8 cellular contexts compared by ENCODE assay signal in the genomic region with DNA sequence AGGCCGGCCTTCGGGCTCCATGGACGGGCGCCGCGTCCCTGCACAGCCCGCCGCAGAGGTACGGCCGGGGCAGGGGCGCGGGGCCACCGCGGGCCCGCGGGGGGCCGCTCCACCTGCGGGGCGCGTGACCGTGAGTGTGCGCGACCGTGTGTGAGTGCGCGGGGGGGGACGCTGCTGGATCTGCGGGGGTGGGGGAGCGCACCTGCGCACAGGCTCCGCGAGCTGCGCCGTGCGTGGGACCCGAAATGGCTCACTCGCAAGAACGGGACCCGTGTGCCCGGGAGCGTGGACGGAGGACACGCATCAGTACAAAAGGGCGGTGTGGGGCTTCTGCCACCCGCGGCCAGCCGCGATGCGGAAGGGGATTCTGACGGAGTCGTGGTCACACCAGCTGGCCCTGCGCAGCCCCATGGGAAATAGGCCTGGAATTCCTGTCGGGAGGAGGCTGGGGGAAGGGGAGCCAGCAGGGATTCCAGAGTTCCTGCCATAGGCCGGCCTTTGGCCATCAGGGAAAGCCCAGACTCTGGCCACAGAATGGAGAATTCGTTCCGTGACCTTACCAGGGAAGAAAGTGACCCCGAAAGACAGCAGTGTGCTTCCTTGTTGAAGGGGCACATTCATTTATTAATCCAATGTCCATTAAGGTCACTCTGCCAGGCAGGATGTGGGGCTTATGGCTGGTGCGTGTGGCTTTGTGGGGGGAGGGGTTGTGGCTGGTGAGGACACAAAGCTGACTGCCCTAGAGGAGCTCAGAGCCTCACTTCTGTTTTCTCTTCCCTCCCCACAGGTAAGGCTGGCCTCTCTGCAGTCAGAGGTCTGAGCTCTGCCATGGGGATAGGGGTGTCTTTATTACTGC. TPM values are rescaled to one million over a fixed set of nuclear protein-coding genes. Genes with fewer than 3 reads are reported as not detected.
A peak's percentile ranks its signal among the peaks of the same experiment; 100 is the strongest.
DNase-seq lines count a peak whose midpoint lies in the region; ATAC-seq lines count a peak whose summit lies in the region.

No MANE protein-coding gene starts in this region.

- peak overlapping the region; percentile 64 to 89 for H3K4me3 ChIP-seq in CD4-positive, alpha-beta memory T cell (ENCODE audit: low read length in 2 of 2)

- CTCF ChIA-PET in CD4-positive, alpha-beta memory T cell (lab: Charles Lee; ENCODE audit: partially characterized antibody) = interaction anchor here (0.7 to 6.1 kb wide), 5 partner anchors 9 to 386 kb away, joined by 3 to 55 read pairs (median 3); partner anchors contain the start of gene ZNF775

- H3K27me3 ChIP-seq in CD4-positive, alpha-beta memory T cell (ENCODE audit: insufficient read depth, low read length) = no peaks in the 10 kb centered on the region

- POLR2A ChIA-PET in CD4-positive, alpha-beta memory T cell (lab: Charles Lee; ENCODE audit: partially characterized antibody) = interaction anchor here (0.6 to 6.9 kb wide), 22 partner anchors 9 to 858 kb away, joined by 3 to 101 read pairs (median 4); partner anchors contain the start of genes ABCF2, ACTR3C, GIMAP4 and GIMAP7

- H3K27ac Mint-ChIP-seq in CD4-positive, alpha-beta memory T cell = peak overlapping the region; percentile 79 to 94 (median 92)
- peak overlapping the region; percentile 96 for H3K27ac Mint-ChIP-seq in activated naive CD8-positive, alpha-beta T cell treated with anti-CD3 and anti-CD28 coated beads, Interleukin-2, amount 50 U/mL, for 24 hours

- peak overlapping the region; percentile 91 to 98 (median 95) for H3K4me3 Mint-ChIP-seq in CD4-positive, alpha-beta memory T cell
- peak overlapping the region; percentile 89 for H3K4me3 Mint-ChIP-seq in activated naive CD8-positive, alpha-beta T cell treated with anti-CD3 and anti-CD28 coated beads, Interleukin-2, amount 50 U/mL, for 24 hours

- peaks cover 13% of the 10 kb centered on the region for H3K36me3 ChIP-seq in CD4-positive, alpha-beta memory T cell (ENCODE audit: insufficient read depth, low read length)

- H3K9me3 ChIP-seq in CD4-positive, alpha-beta memory T cell (ENCODE audit: control insufficient read depth in 1 of 2, low read length in 2 of 2) = no peaks in the 10 kb centered on the region

- peak in 4 of 5 donors; percentile 64 to 71 (median 66) for DNase-seq in CD4-positive, alpha-beta memory T cell
- DNase-seq in RPMI8226 = peak; percentile 91
- DNase-seq in activated naive CD8-positive, alpha-beta T cell treated with anti-CD3 and anti-CD28 coated beads, Interleukin-2, amount 50 U/mL, for 24 hours = peak; percentile 47
- peak; percentile 85 for DNase-seq in Right ventricle myocardium superior
- peak in 6 of 10 donors; percentile 46 to 92 (median 70) for DNase-seq in posterior cingulate gyrus

- ATAC-seq in GM19328 (IDR thresholded peaks at IDR 0.05; ENCODE audit: unreplicated experiment) (peak; percentile 30), HG03442 (IDR thresholded peaks at IDR 0.05; ENCODE audit: unreplicated experiment) (peak; percentile 38), Right ventricle myocardium superior (ENCODE audit: poor library complexity) (peak; percentile 57), GM18870 (IDR thresholded peaks at IDR 0.05; ENCODE audit: unreplicated experiment) (no peak)
- peak; percentile 18 for ATAC-seq in activated naive CD8-positive, alpha-beta T cell treated with anti-CD3 and anti-CD28 coated beads, Interleukin-2, amount 50 U/mL, for 24 hours

- H3K27me3 Mint-ChIP-seq in CD4-positive, alpha-beta memory T cell = no peaks in the 10 kb centered on the region
- no peaks in the 10 kb centered on the region for H3K27me3 Mint-ChIP-seq in activated naive CD8-positive, alpha-beta T cell treated with anti-CD3 and anti-CD28 coated beads, Interleukin-2, amount 50 U/mL, for 24 hours

- H3K36me3 Mint-ChIP-seq in CD4-positive, alpha-beta memory T cell = peaks cover 12 to 21% of the 10 kb centered on the region in 2 donors
- peaks cover 7% of the 10 kb centered on the region for H3K36me3 Mint-ChIP-seq in activated naive CD8-positive, alpha-beta T cell treated with anti-CD3 and anti-CD28 coated beads, Interleukin-2, amount 50 U/mL, for 24 hours (ENCODE audit: low read depth)

- peaks cover 24% of the 10 kb centered on the region for H3K4me1 ChIP-seq in CD4-positive, alpha-beta memory T cell (ENCODE audit: insufficient read depth, low read length)

- H3K9me3 Mint-ChIP-seq in CD4-positive, alpha-beta memory T cell = no peaks in the 10 kb centered on the region
- no peaks in the 10 kb centered on the region for H3K9me3 Mint-ChIP-seq in activated naive CD8-positive, alpha-beta T cell treated with anti-CD3 and anti-CD28 coated beads, Interleukin-2, amount 50 U/mL, for 24 hours

- H3K27ac ChIP-seq in CD4-positive, alpha-beta memory T cell (ENCODE audit: low read depth, low read length) = peak overlapping the region; percentile 75

- H3K4me1 Mint-ChIP-seq in CD4-positive, alpha-beta memory T cell = peaks cover 10 to 42% (median 23%) of the 10 kb centered on the region in 4 donors
- peaks cover 49% of the 10 kb centered on the region for H3K4me1 Mint-ChIP-seq in activated naive CD8-positive, alpha-beta T cell treated with anti-CD3 and anti-CD28 coated beads, Interleukin-2, amount 50 U/mL, for 24 hours

- intact Hi-C loops in CD4-positive, alpha-beta memory T cell (cut with micrococcal nuclease) = loop anchor here (1.0 to 2.0 kb wide), 3 partner anchors 10 to 46 kb away; partner anchors contain the start of genes ACTR3C, LRRC61 and ZNF775
- intact Hi-C loops in Right ventricle myocardium superior (cut with DNase I) = no loop called here
- intact Hi-C loops in posterior cingulate gyrus (cut with DNase I) = no loop called here

RNA-seq across cellular contexts. Expression of gene REPIN1, which starts 0.5 kb away (rescaled TPM):
- 10 to 100 TPM; 72.0 to 78.5 TPM for total RNA-seq in CD4-positive, alpha-beta memory T cell
- polyA plus RNA-seq in CD4-positive, alpha-beta memory T cell = 10 to 100 TPM; 29.4 to 62.1 TPM
- 116 TPM for total RNA-seq in Right ventricle myocardium superior

RNA-seq across cellular contexts. Expression of gene ZNF775, which starts 10.0 kb away (rescaled TPM):
- total RNA-seq in CD4-positive, alpha-beta memory T cell = 1 to 10 TPM; 4.3 to 5.5 TPM
- polyA plus RNA-seq in CD4-positive, alpha-beta memory T cell = 1 to 10 TPM in 1 of 2 donors, under 1 TPM in 1; 0.67 to 7.6 TPM
- 3.6 TPM for total RNA-seq in Right ventricle myocardium superior

RNA-seq across cellular contexts. Expression of gene RARRES2, which starts 27.7 kb away (rescaled TPM):
- not detected for total RNA-seq in CD4-positive, alpha-beta memory T cell
- polyA plus RNA-seq in CD4-positive, alpha-beta memory T cell = not detected
- total RNA-seq in Right ventricle myocardium superior = 24.0 TPM

RNA-seq across cellular contexts. Expression of gene ACTR3C, which starts 45.8 kb away (rescaled TPM):
- total RNA-seq in CD4-positive, alpha-beta memory T cell = 10 to 100 TPM; 13.0 to 17.8 TPM
- polyA plus RNA-seq in CD4-positive, alpha-beta memory T cell = 1 to 10 TPM; 3.6 to 8.6 TPM
- total RNA-seq in Right ventricle myocardium superior = 2.9 TPM

RNA-seq across cellular contexts. Expression of gene LRRC61, which starts 46.0 kb away (rescaled TPM):
- total RNA-seq in CD4-positive, alpha-beta memory T cell = 10 to 100 TPM; 11.0 to 12.8 TPM
- 10 to 100 TPM; 14.8 to 16.0 TPM for polyA plus RNA-seq in CD4-positive, alpha-beta memory T cell
- total RNA-seq in Right ventricle myocardium superior = 3.7 TPM

Comparison
In these comparisons a context has a peak if more than half of its experiments do, and no peak if none do; other contexts are left out.
1. RNA of gene RARRES2, which starts 27.7 kb away (total RNA-seq): 24.0 TPM in Right ventricle myocardium superior (single experiment); not detected in CD4-positive, alpha-beta memory T cell; every median in the first group is over 10 times any median in the second.
2. Peak in every context shown above with its lines, with median percentiles within 50 percentile points of each other: DNase-seq.